Comparison of ENCODE assay signal across 39 cellular contexts in genomic region chr5:146538441-146538840, GRCh38. TPM values are rescaled to one million over a fixed set of nuclear protein-coding genes. Genes with fewer than 3 reads are reported as not detected.
"Had no signal": no experiment of that assay in that cellular context is flagged by ENCODE, and none has a peak within 500 bp of the region (broad histone marks: within the 10 kb centered on the region; RNA-seq: fewer than 3 reads in every experiment).

No MANE protein-coding gene starts in this region.

- ATAC-seq: activated naive CD4-positive, alpha-beta T cell treated with anti-CD3 and anti-CD28 coated beads, Interleukin-2, amount 50 U/mL, for 72 hours; activated naive CD8-positive, alpha-beta T cell treated with anti-CD3 and anti-CD28 coated beads, Interleukin-2, amount 50 U/mL, for 24 hours; activated T-cell treated with anti-CD3 and anti-CD28 coated beads, Interleukin-2, amount 50 U/mL, for 4 hours; activated T-cell treated with anti-CD3 and anti-CD28 coated beads, Interleukin-2, amount 50 U/mL, for 72 hours; activated T-helper 17 cell treated with anti-CD3 and anti-CD28 coated beads, Interleukin-2, amount 50 U/mL, for 72 hours; body of pancreas had no signal

- H3K4me1 ChIP-seq: adrenal gland, ascending aorta, body of pancreas, breast epithelium had no signal

- DNase-seq: activated effector memory CD4-positive, alpha-beta T cell treated with anti-CD3 and anti-CD28 coated beads, Interleukin-2, amount 50 U/mL, for 16 hours; activated effector memory CD4-positive, alpha-beta T cell treated with Interleukin-2 at 50 U/mL for 16 hours; activated gamma-delta T cell; activated gamma-delta T cell treated with Interleukin-2 at 50 U/mL for 16 hours; activated naive CD4-positive, alpha-beta T cell; activated naive CD4-positive, alpha-beta T cell treated with anti-CD3 and anti-CD28 coated beads for 36 hours; activated naive CD4-positive, alpha-beta T cell treated with anti-CD3 and anti-CD28 coated beads, Interleukin-2, amount 10 ng/mL, durations not matched to agents 7 days and 5 days; activated naive CD4-positive, alpha-beta T cell treated with anti-CD3 and anti-CD28 coated beads, Interleukin-2, amount 50 U/mL, for 16 hours; activated naive CD4-positive, alpha-beta T cell treated with Interleukin-2 at 50 U/mL for 16 hours; activated naive CD8-positive, alpha-beta T cell treated with anti-CD3 and anti-CD28 coated beads for 36 hours; activated naive CD8-positive, alpha-beta T cell treated with anti-CD3 and anti-CD28 coated beads, Interleukin-2, amount 10 ng/mL, durations not matched to agents 7 days and 5 days; activated naive CD8-positive, alpha-beta T cell treated with anti-CD3 and anti-CD28 coated beads, Interleukin-2, amount 50 U/mL, for 24 hours; activated T-cell treated with anti-CD3 and anti-CD28 coated beads, Interleukin-2, amount 50 U/mL, for 1 hour; activated T-cell treated with anti-CD3 and anti-CD28 coated beads, Interleukin-2, amount 50 U/mL, for 24 hours; activated T-cell treated with anti-CD3 and anti-CD28 coated beads, Interleukin-2, amount 50 U/mL, for 4 hours; activated T-cell treated with anti-CD3 and anti-CD28 coated beads, Interleukin-2, amount 50 U/mL, for 48 hours; activated T-cell treated with anti-CD3 and anti-CD28 coated beads, Interleukin-2, amount 50 U/mL, for 72 hours; adrenal gland; amniotic stem cell; amygdala; anterior cingulate cortex; aorta; body of pancreas; brain microvascular endothelial cell; caudate nucleus; central memory CD4-positive, alpha-beta T cell; cerebellar nuclear complex had no signal

- H3K27ac ChIP-seq: adrenal gland, ascending aorta, body of pancreas, brain microvascular endothelial cell, breast epithelium, cardiac muscle cell had no signal

- H3K36me3 ChIP-seq: adrenal gland, ascending aorta, brain microvascular endothelial cell, breast epithelium, cardiac muscle cell had no signal

- H3K27me3 ChIP-seq: adrenal gland, ascending aorta, body of pancreas, brain microvascular endothelial cell, breast epithelium, cardiac muscle cell had no signal

- H3K4me3 ChIP-seq: adrenal gland, ascending aorta, body of pancreas, breast epithelium, cardiac muscle cell had no signal

- FAIRE-seq: astrocyte, bronchial epithelial cell had no signal

- H3K9me3 ChIP-seq: adrenal gland, ascending aorta, body of pancreas, breast epithelium had no signal

RNA-seq across cellular contexts. Expression of gene GPR151, which starts 22.5 kb away (rescaled TPM):
- total RNA-seq: activated naive CD4-positive, alpha-beta T cell treated with anti-CD3 and anti-CD28 coated beads for 36 hours; activated naive CD4-positive, alpha-beta T cell treated with anti-CD3 and anti-CD28 coated beads, Interleukin-2, amount 50 U/mL, for 72 hours; activated naive CD8-positive, alpha-beta T cell treated with anti-CD3 and anti-CD28 coated beads for 36 hours; activated naive CD8-positive, alpha-beta T cell treated with anti-CD3 and anti-CD28 coated beads, Interleukin-2, amount 10 ng/mL, durations not matched to agents 7 days and 5 days; activated T-cell treated with anti-CD3 and anti-CD28 coated beads, Interleukin-2, amount 50 U/mL, for 4 hours; activated T-cell treated with anti-CD3 and anti-CD28 coated beads, Interleukin-2, amount 50 U/mL, for 72 hours; activated T-helper 1 cell treated with anti-CD3 and anti-CD28 coated beads, Interleukin-12 subunit alpha, Interleukin-12 subunit beta, Interleukin-2, Interleukin-4 antibody, amounts not matched to agents 30 ng/mL and 10 ng/mL and 1 ng/mL, durations not matched to agents 14 hours and 24 hours and 36 hours; activated T-helper 17 cell treated with anti-CD3 and anti-CD28 coated beads, Interleukin-2, amount 50 U/mL, for 72 hours; activated T-helper 2 cell treated with anti-CD3 and anti-CD28 coated beads, Interferon-gamma antibody, Interleukin-2, Interleukin-4, amounts not matched to agents 10 μg/mL and 5 μg/mL and 100 μg/mL, durations not matched to agents 14 hours and 24 hours and 36 hours; adrenal gland; ascending aorta; astrocyte; body of pancreas; breast epithelium; bronchial epithelial cell; cardiac muscle cell; cardiac septum; chondrocyte had no signal
- polyA plus RNA-seq: adipose tissue, adrenal gland, aorta, cardiac muscle cell had no signal
